9 cellular contexts compared by ENCODE assay signal in the genomic region with DNA sequence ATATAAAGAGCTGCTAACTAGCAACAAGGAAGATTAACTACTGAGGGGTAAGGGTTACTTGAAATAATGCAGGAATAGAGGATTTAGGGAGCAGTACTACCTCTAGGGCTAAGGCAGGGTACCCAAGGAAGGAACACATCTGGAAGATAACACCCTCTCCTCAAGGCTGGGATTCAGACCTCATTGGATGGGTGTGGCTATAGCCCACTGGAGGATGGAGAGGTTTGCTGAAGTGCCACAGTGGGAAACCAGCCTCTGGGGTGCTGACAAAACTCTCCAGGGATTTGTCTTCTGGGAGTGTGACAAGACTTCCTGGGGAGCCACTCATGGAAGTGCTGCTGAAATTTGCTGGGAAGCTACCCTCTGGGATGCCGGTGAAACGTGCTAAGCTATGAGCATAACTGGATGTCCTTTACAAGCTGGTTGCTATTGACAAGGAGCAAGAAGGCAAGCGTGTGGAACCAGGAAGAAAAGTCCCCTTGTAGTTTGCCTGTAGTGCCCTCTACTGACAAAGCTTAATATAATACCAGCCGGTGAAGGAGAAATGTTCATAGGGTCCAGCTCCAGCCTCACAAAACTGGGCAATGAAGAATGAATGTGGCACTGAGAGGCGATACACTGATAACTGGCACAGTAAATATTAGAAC.
DNase-seq lines count a peak whose midpoint lies in the region; ATAC-seq, FAIRE-seq and TF ChIP-seq lines count a peak whose summit lies in the region.
"Had no signal": no experiment of that assay in that cellular context is flagged by ENCODE, and none has a peak within 500 bp of the region (broad histone marks: within the 10 kb centered on the region; RNA-seq: fewer than 3 reads in every experiment).

No MANE protein-coding gene starts in this region.

- CTCF ChIA-PET in Panc1 (lab: Charles Lee): interaction anchor here (0.7 kb wide), 1 partner anchor 11 kb away, joined by 3 read pairs; no protein-coding TSS in a partner anchor
- CTCF ChIA-PET in endothelial cell of umbilical vein (lab: Charles Lee): interaction anchor here (0.5 to 3.6 kb wide), 44 partner anchors 9 to 1483 kb away, joined by 3 to 192 read pairs (median 5); a partner anchor contains a TSS

- no peaks in the 10 kb centered on the region for H3K79me1 ChIP-seq in trophoblast cell (ENCODE audit: low read length)

- POLR2A ChIA-PET in Panc1 (lab: Charles Lee): no interaction called here
- POLR2A ChIA-PET in endothelial cell of umbilical vein (lab: Charles Lee): interaction anchor here (0.9 kb wide), 1 partner anchor 20 kb away, joined by 3 read pairs; no protein-coding TSS in a partner anchor

- DNase-seq in CD1c-positive myeloid dendritic cell (ENCODE audit: extremely low spot score) (peak; percentile 58), HK-2 (ENCODE audit: unreplicated experiment) (peak; percentile 32), Panc1 (ENCODE audit: low read depth, low spot score) (no peak), endothelial cell of umbilical vein (ENCODE audit: low read depth, low spot score) (peak; percentile 79), trophoblast cell (peak; percentile 30 to 71), MG63 (no peak)
- no peak for DNase-seq in effector memory CD4-positive, alpha-beta T cell
- DNase-seq: right cardiac atrium had no signal

- no peak overlapping the region for H3K23ac ChIP-seq in trophoblast cell (ENCODE audit: low read length)

- no peak overlapping the region for H4K8ac ChIP-seq in trophoblast cell (ENCODE audit: low read depth, low read length)

- H3K27ac ChIP-seq in Panc1 (ENCODE audit: low read length): no peak overlapping the region; the same call in 1 of the 2 replicates
- H3K27ac ChIP-seq in endothelial cell of umbilical vein (ENCODE audit: insufficient read depth, low read depth, low read length): no peak overlapping the region
- H3K27ac ChIP-seq in trophoblast cell (ENCODE audit: low read depth, low read length): no peak overlapping the region
- H3K27ac ChIP-seq in effector memory CD4-positive, alpha-beta T cell (ENCODE audit: insufficient read depth, low read length, poor library complexity, severe bottlenecking): no peak overlapping the region

- peak; percentile 77 for ATAC-seq in GM18511 (IDR thresholded peaks at IDR 0.05; ENCODE audit: unreplicated experiment)
- peak; percentile 63 for ATAC-seq in Panc1

- no peak overlapping the region for H3K4me2 ChIP-seq in endothelial cell of umbilical vein (ENCODE audit: insufficient read depth, low read length)
- no peak overlapping the region for H3K4me2 ChIP-seq in trophoblast cell (ENCODE audit: low read length)

- intact Hi-C loops in Panc1 (cut with micrococcal nuclease; ENCODE audit: unreplicated experiment): no loop called here
- intact Hi-C loops in endothelial cell of umbilical vein (cut with micrococcal nuclease): loop anchor here (1.0 to 5.0 kb wide), 7 partner anchors 28 to 1247 kb away; a partner anchor contains a TSS

- H3K79me2 ChIP-seq in endothelial cell of umbilical vein (ENCODE audit: control insufficient read depth, insufficient read depth, low read length) (no peaks in the 10 kb centered on the region), trophoblast cell (ENCODE audit: control insufficient read depth, insufficient read depth, low read length, poor library complexity) (no peaks in the 10 kb centered on the region)

- no peaks in the 10 kb centered on the region for H3K9me1 ChIP-seq in endothelial cell of umbilical vein (replicated peaks; ENCODE audit: control insufficient read depth, extremely low read depth, insufficient read depth, low read length)

- no peak overlapping the region for H4K91ac ChIP-seq in trophoblast cell (ENCODE audit: low read depth, low read length)

- H3K9me3 ChIP-seq in Panc1 (ENCODE audit: control insufficient read depth, insufficient read depth, low read depth, low read length): peaks cover 9% of the 10 kb centered on the region; the same call in 1 of the 2 replicates
- H3K9me3 ChIP-seq in endothelial cell of umbilical vein (replicated peaks; ENCODE audit: control insufficient read depth, insufficient read depth, low read length): no peaks in the 10 kb centered on the region
- H3K9me3 ChIP-seq in trophoblast cell (ENCODE audit: insufficient read depth, low read depth, low read length): no peaks in the 10 kb centered on the region
- H3K9me3 ChIP-seq in effector memory CD4-positive, alpha-beta T cell (ENCODE audit: control insufficient read depth, low read length): no peaks in the 10 kb centered on the region
- H3K9me3 ChIP-seq in MG63: peaks cover 8% of the 10 kb centered on the region

- H3K4me1 ChIP-seq in Panc1 (ENCODE audit: control insufficient read depth, insufficient read depth, low read length): no peaks in the 10 kb centered on the region
- H3K4me1 ChIP-seq in endothelial cell of umbilical vein (ENCODE audit: control insufficient read depth, extremely low read depth, insufficient read depth, low read length): peaks cover 16% of the 10 kb centered on the region
- H3K4me1 ChIP-seq in trophoblast cell (ENCODE audit: control insufficient read depth in 1 of 2, insufficient read depth in 2 of 2, low read length in 2 of 2): no peaks in the 10 kb centered on the region
- H3K4me1 ChIP-seq in effector memory CD4-positive, alpha-beta T cell (ENCODE audit: control insufficient read depth, insufficient read depth, low read length, poor library complexity, severe bottlenecking): no peaks in the 10 kb centered on the region

- peak overlapping the region; percentile 33 for H2AFZ ChIP-seq in endothelial cell of umbilical vein (ENCODE audit: low read depth, low read length)
- no peak overlapping the region for H2AFZ ChIP-seq in trophoblast cell (ENCODE audit: insufficient read depth, low read length, poor library complexity)

- TF ChIP-seq CTCF in Panc1 (IDR thresholded peaks at IDR 0.05): no peak; the same call in 1 of the 2 replicates
- TF ChIP-seq CTCF in endothelial cell of umbilical vein (IDR thresholded peaks at IDR 0.05; ENCODE audit: extremely low read depth in 1 of 2, insufficient read depth in 1 of 2, low read depth in 1 of 2, low read length in 2 of 2): peak; percentile 52 to 63

- H2AK5ac ChIP-seq in trophoblast cell (ENCODE audit: low read length): no peak overlapping the region

- no peak overlapping the region for H2BK120ac ChIP-seq in trophoblast cell (ENCODE audit: insufficient read depth, low read length, poor library complexity)

- no peak overlapping the region for H3K9ac ChIP-seq in endothelial cell of umbilical vein (replicated peaks; ENCODE audit: extremely low read depth, insufficient read depth, low read length)
- no peak overlapping the region for H3K9ac ChIP-seq in trophoblast cell (ENCODE audit: low read length)

- no peak overlapping the region for H2BK5ac ChIP-seq in trophoblast cell (ENCODE audit: low read depth, low read length, poor library complexity)

- no peak overlapping the region for H3K18ac ChIP-seq in trophoblast cell (ENCODE audit: low read length)

- H3K14ac ChIP-seq in trophoblast cell (ENCODE audit: low read length): no peak overlapping the region

- in situ Hi-C loops in Panc1 (cut with HindIII; ENCODE audit: low pct_unique_long_range_greater_than_20kb, low sequenced_read_pairs): no loop called here

- no peak for TF ChIP-seq POLR2A in endothelial cell of umbilical vein (IDR thresholded peaks at IDR 0.05; ENCODE audit: low read depth, low read length)

- H3K4me3 ChIP-seq in Panc1 (ENCODE audit: low read depth in 2 of 2, low read length in 2 of 2): no peak overlapping the region
- H3K4me3 ChIP-seq in endothelial cell of umbilical vein (replicated peaks in 1 of 3; ENCODE audit: insufficient read depth in 1 of 3, low read depth in 1 of 3, low read length in 3 of 3): no peak overlapping the region
- no peak overlapping the region for H3K4me3 ChIP-seq in trophoblast cell (ENCODE audit: low read depth, low read length)
- H3K4me3 ChIP-seq in effector memory CD4-positive, alpha-beta T cell (ENCODE audit: insufficient read depth, low read depth, low read length, poor library complexity, severe bottlenecking): no peak overlapping the region
- no peak overlapping the region for H3K4me3 ChIP-seq in MG63

- no peak overlapping the region for H4K12ac ChIP-seq in trophoblast cell (ENCODE audit: low read depth, low read length)

- BruUV-seq in Panc1 (replicated peaks; lab: Mats Ljungman, UMichigan) (no TSS peak), endothelial cell of umbilical vein (replicated peaks; lab: Mats Ljungman, UMichigan) (no TSS peak)

- no peak overlapping the region for H3K4ac ChIP-seq in trophoblast cell (ENCODE audit: low read depth, low read length)

- H2BK12ac ChIP-seq in trophoblast cell (ENCODE audit: low read length): no peak overlapping the region

- FAIRE-seq in endothelial cell of umbilical vein (lab: Jason Lieb, UNC): peak; percentile 93

- dilution Hi-C loops in endothelial cell of umbilical vein (cut with MboI; ENCODE audit: extremely low pct_ligation_motif_present, low sequenced_read_pairs): no loop called here

- H3K36me3 ChIP-seq in Panc1 (ENCODE audit: control insufficient read depth, insufficient read depth, low read length) (no peaks in the 10 kb centered on the region), endothelial cell of umbilical vein (ENCODE audit: control insufficient read depth in 2 of 2, extremely low read depth in 1 of 2, insufficient read depth in 2 of 2, low read length in 2 of 2) (no peaks in the 10 kb centered on the region), trophoblast cell (ENCODE audit: control insufficient read depth in 1 of 2, insufficient read depth in 2 of 2, low read length in 2 of 2) (no peaks in the 10 kb centered on the region), MG63 (no peaks in the 10 kb centered on the region)
- no peaks in the 10 kb centered on the region for H3K36me3 ChIP-seq in effector memory CD4-positive, alpha-beta T cell (ENCODE audit: control insufficient read depth, insufficient read depth, low read length)

- no peaks in the 10 kb centered on the region for H3K27me3 ChIP-seq in Panc1 (ENCODE audit: control insufficient read depth, insufficient read depth, low read length)
- no peaks in the 10 kb centered on the region for H3K27me3 ChIP-seq in endothelial cell of umbilical vein (ENCODE audit: control insufficient read depth in 2 of 2, insufficient read depth in 2 of 2, low read length in 2 of 2)
- no peaks in the 10 kb centered on the region for H3K27me3 ChIP-seq in trophoblast cell (ENCODE audit: insufficient read depth, low read length)
- no peaks in the 10 kb centered on the region for H3K27me3 ChIP-seq in effector memory CD4-positive, alpha-beta T cell (replicated peaks; ENCODE audit: control insufficient read depth, insufficient read depth, low read length, poor library complexity, severe bottlenecking)
- H3K27me3 ChIP-seq in MG63: no peaks in the 10 kb centered on the region

- no peaks in the 10 kb centered on the region for H4K20me1 ChIP-seq in endothelial cell of umbilical vein (replicated peaks; ENCODE audit: control insufficient read depth, extremely low read depth, insufficient read depth, low read length)

- WGBS in trophoblast cell (ENCODE audit: extremely low coverage, insufficient coverage, insufficient read length): no CpG with 5 or more reads among the region's 5 CpGs

TF ChIP-seq in endothelial cell of umbilical vein, 7 proteins besides CTCF, POLR2A, EP300 and RAD21 (continues in another document):
- TF ChIP-seq FOS (IDR thresholded peaks at IDR 0.05; ENCODE audit: borderline replicate concordance, insufficient read depth, low read length) (no peak), EZH2 (IDR thresholded peaks at IDR 0.05; ENCODE audit: borderline replicate concordance, low read depth, low read length, severe bottlenecking) (no peak)

Comparison
In these comparisons a context has a peak if more than half of its experiments do, and no peak if none do; other contexts are left out.
1. DNase-seq: peak in CD1c-positive myeloid dendritic cell (single experiment), HK-2 (single experiment), endothelial cell of umbilical vein (single experiment) and trophoblast cell (2 of 2); none in Panc1 (single experiment), effector memory CD4-positive, alpha-beta T cell (0 of 3) and MG63 (single experiment).